7 cellular contexts compared by ENCODE assay signal in genomic region chr12:53989227-53990113, GRCh38. TPM values are rescaled to one million over a fixed set of nuclear protein-coding genes. Genes with fewer than 3 reads are reported as not detected.
DNase-seq lines count a peak whose midpoint lies in the region; ATAC-seq and TF ChIP-seq lines count a peak whose summit lies in the region.

No MANE protein-coding gene starts in this region.

- peaks cover 68% of the 10 kb centered on the region for H3K27me3 Mint-ChIP-seq in HFFc6 (ENCODE audit: insufficient read depth)

- peak; percentile 69 for TF ChIP-seq CTCF in HFFc6 (IDR thresholded peaks at IDR 0.05)
- peak; percentile 64 for TF ChIP-seq CTCF in fibroblast of the aortic adventitia (IDR thresholded peaks at IDR 0.05; ENCODE audit: insufficient read depth, low read length)

- ATAC-seq in GM21381 (IDR thresholded peaks at IDR 0.05; ENCODE audit: unreplicated experiment) (no peak), GM19467 (IDR thresholded peaks at IDR 0.05; ENCODE audit: unreplicated experiment) (no peak)

- H3K4me3 Mint-ChIP-seq in HFFc6: peak overlapping the region; percentile 8; the same call in 1 of the 2 replicates

- peak overlapping the region; percentile 11 for H3K4me3 ChIP-seq in fibroblast of the aortic adventitia (ENCODE audit: low read depth, low read length)

- peaks cover 16% of the 10 kb centered on the region for H3K4me1 Mint-ChIP-seq in HFFc6 (ENCODE audit: low read depth)

- H3K36me3 Mint-ChIP-seq in HFFc6 (ENCODE audit: low read depth): no peaks in the 10 kb centered on the region

- no peak overlapping the region for H3K27ac Mint-ChIP-seq in HFFc6

- no peaks in the 10 kb centered on the region for H3K9me3 Mint-ChIP-seq in HFFc6

- DNase-seq in EH (ENCODE audit: low read depth) (peak; percentile 70), HFFc6 (no peak), SIG-M5 treated with dmso at 0.1 percent for 504 hours (lab: John Stamatoyannopoulos, UW; ENCODE audit: unreplicated experiment) (peak; percentile 85), fibroblast of the aortic adventitia (ENCODE audit: low read depth) (peak; percentile 62), stromal cell of bone marrow (ENCODE audit: low read depth) (peak; percentile 80)

RNA-seq across cellular contexts. Expression of gene HOXC10, which starts 4.5 kb away (rescaled TPM):
- total RNA-seq in HFFc6 (2021; fragmentation: NEBNext Ultra II Directional; extraction: Animal tissue kit (Norgen Biotek cat#: 25700)): 1 to 10 TPM in 3 of 6 experiments, under 1 TPM in 2, not detected in 1; 0.33 to 1.4 (median 1.3) TPM
- total RNA-seq in fibroblast of the aortic adventitia (ENCODE audit: low replicate concordance): 0.25 TPM in 1 of 2 replicates, not detected in the other

RNA-seq across cellular contexts. Expression of gene HOXC9, which starts 10.5 kb away (rescaled TPM):
- total RNA-seq in HFFc6 (2021; fragmentation: NEBNext Ultra II Directional; extraction: Animal tissue kit (Norgen Biotek cat#: 25700)): 1 to 10 TPM in 3 of 6 experiments, under 1 TPM in 3; 0.17 to 1.5 (median 1.1) TPM
- total RNA-seq in fibroblast of the aortic adventitia (ENCODE audit: low replicate concordance): 0.65 TPM in 1 of 2 replicates, not detected in the other

RNA-seq across cellular contexts. Expression of gene HOTAIR, which starts 14.7 kb away (rescaled TPM):
- total RNA-seq in HFFc6 (2021; fragmentation: NEBNext Ultra II Directional; extraction: Animal tissue kit (Norgen Biotek cat#: 25700)): 1 to 10 TPM in 4 of 6 experiments, under 1 TPM in 1, not detected in 1; 0.26 to 3.7 (median 2.8) TPM
- not detected in 2 replicates for total RNA-seq in fibroblast of the aortic adventitia (ENCODE audit: low replicate concordance)

RNA-seq across cellular contexts. Expression of gene HOXC11, which starts 16.5 kb away (rescaled TPM):
- total RNA-seq in HFFc6 (2021; fragmentation: NEBNext Ultra II Directional; extraction: Animal tissue kit (Norgen Biotek cat#: 25700)): 1 to 10 TPM in 4 of 6 experiments, under 1 TPM in 2; 0.09 to 2.2 (median 1.8) TPM
- not detected in 2 replicates for total RNA-seq in fibroblast of the aortic adventitia (ENCODE audit: low replicate concordance)

RNA-seq across cellular contexts. Expression of gene HOXC8, which starts 19.3 kb away (rescaled TPM):
- total RNA-seq in HFFc6 (2021; fragmentation: NEBNext Ultra II Directional; extraction: Animal tissue kit (Norgen Biotek cat#: 25700)): not detected
- 3.4 TPM in 1 of 2 replicates, not detected in the other for total RNA-seq in fibroblast of the aortic adventitia (ENCODE audit: low replicate concordance)
